In genomic region chrX:12403474-12404082, GRCh38 we compare ENCODE assay signal across 22 cellular contexts.
"Had no signal": no experiment of that assay in that cellular context is flagged by ENCODE, and none has a peak within 500 bp of the region (broad histone marks: within the 10 kb centered on the region; RNA-seq: fewer than 3 reads in every experiment).

No MANE protein-coding gene starts in this region.

- H3K27me3 Mint-ChIP-seq: activated CD8-positive, alpha-beta T cell treated with anti-CD3 and anti-CD28 coated beads for 36 hours; effector memory CD8-positive, alpha-beta T cell; naive thymus-derived CD4-positive, alpha-beta T cell; stimulated activated memory B cell treated with anti-CD40 and anti-IgM and Interleukin-4, amounts not matched to agents 10 μg/mL and 1 μg/mL and 100 μg/mL, for 72 hours had no signal

- H3K9me3 Mint-ChIP-seq: activated CD8-positive, alpha-beta T cell treated with anti-CD3 and anti-CD28 coated beads for 36 hours; activated naive CD8-positive, alpha-beta T cell treated with anti-CD3 and anti-CD28 coated beads for 36 hours; stimulated activated memory B cell treated with anti-CD40 and anti-IgM and Interleukin-4, amounts not matched to agents 10 μg/mL and 1 μg/mL and 100 μg/mL, for 72 hours had no signal

- H3K27ac ChIP-seq: epithelial cell of prostate, parathyroid adenoma, tibial artery had no signal

- H3K79me2 ChIP-seq: parathyroid adenoma had no signal

- DNase-seq: activated CD4-positive, alpha-beta T cell treated with anti-CD3 and anti-CD28 coated beads for 48 hours; activated CD8-positive, alpha-beta T cell treated with anti-CD3 and anti-CD28 coated beads for 36 hours; activated gamma-delta T cell; activated naive CD8-positive, alpha-beta T cell treated with anti-CD3 and anti-CD28 coated beads for 36 hours; activated T-cell treated with anti-CD3 and anti-CD28 coated beads, Interleukin-2, amount 50 U/mL, for 72 hours; anterior cingulate cortex; dermis blood vessel endothelial cell; effector memory CD8-positive, alpha-beta T cell; mucosa of descending colon; naive thymus-derived CD4-positive, alpha-beta T cell; retina; stimulated activated CD4-positive, alpha-beta T cell treated with anti-CD3 and anti-CD28 coated beads, Interleukin-2, amount 100 ng/mL, for 48 hours; T-helper 1 cell; tibial artery had no signal

- H3K4me1 Mint-ChIP-seq: activated naive CD8-positive, alpha-beta T cell treated with anti-CD3 and anti-CD28 coated beads for 36 hours; naive thymus-derived CD4-positive, alpha-beta T cell; stimulated activated memory B cell treated with anti-CD40 and anti-IgM and Interleukin-4, amounts not matched to agents 10 μg/mL and 1 μg/mL and 100 μg/mL, for 72 hours had no signal

- H3K36me3 Mint-ChIP-seq: activated naive CD8-positive, alpha-beta T cell treated with anti-CD3 and anti-CD28 coated beads for 36 hours; naive thymus-derived CD4-positive, alpha-beta T cell; stimulated activated memory B cell treated with anti-CD40 and anti-IgM and Interleukin-4, amounts not matched to agents 10 μg/mL and 1 μg/mL and 100 μg/mL, for 72 hours; WTC11 had no signal

- H3K4me3 Mint-ChIP-seq: activated CD8-positive, alpha-beta T cell treated with anti-CD3 and anti-CD28 coated beads for 36 hours; activated naive CD8-positive, alpha-beta T cell treated with anti-CD3 and anti-CD28 coated beads for 36 hours; activated T-cell treated with anti-CD3 and anti-CD28 coated beads, Interleukin-2, amount 50 U/mL, for 72 hours; effector memory CD8-positive, alpha-beta T cell; naive thymus-derived CD4-positive, alpha-beta T cell; stimulated activated memory B cell treated with anti-CD40 and anti-IgM and Interleukin-4, amounts not matched to agents 10 μg/mL and 1 μg/mL and 100 μg/mL, for 72 hours; WTC11 had no signal

- FAIRE-seq: bronchial epithelial cell, islet of Langerhans, urothelium cell line had no signal

- H3K36me3 ChIP-seq: tibial artery had no signal

- ATAC-seq: activated CD8-positive, alpha-beta T cell treated with anti-CD3 and anti-CD28 coated beads for 36 hours; activated T-cell treated with anti-CD3 and anti-CD28 coated beads, Interleukin-2, amount 50 U/mL, for 72 hours; effector memory CD8-positive, alpha-beta T cell; left lobe of liver; mucosa of descending colon; naive thymus-derived CD4-positive, alpha-beta T cell; stimulated activated memory B cell treated with anti-CD40 and anti-IgM and Interleukin-4, amounts not matched to agents 10 μg/mL and 1 μg/mL and 100 μg/mL, for 72 hours; WTC11 had no signal

- H3K9me3 ChIP-seq: mucosa of descending colon, tibial artery had no signal

- H2AFZ ChIP-seq: parathyroid adenoma had no signal

- H3K4me3 ChIP-seq: mucosa of descending colon, tibial artery had no signal

- H3K9ac ChIP-seq: parathyroid adenoma had no signal

- H3K4me1 ChIP-seq: parathyroid adenoma, tibial artery had no signal

- H3K27ac Mint-ChIP-seq: activated CD8-positive, alpha-beta T cell treated with anti-CD3 and anti-CD28 coated beads for 36 hours; activated naive CD8-positive, alpha-beta T cell treated with anti-CD3 and anti-CD28 coated beads for 36 hours; activated T-cell treated with anti-CD3 and anti-CD28 coated beads, Interleukin-2, amount 50 U/mL, for 72 hours; effector memory CD8-positive, alpha-beta T cell; naive thymus-derived CD4-positive, alpha-beta T cell; stimulated activated memory B cell treated with anti-CD40 and anti-IgM and Interleukin-4, amounts not matched to agents 10 μg/mL and 1 μg/mL and 100 μg/mL, for 72 hours; WTC11 had no signal

- H3K27me3 ChIP-seq: tibial artery had no signal
